9 cellular contexts compared by ENCODE assay signal in the genomic region with DNA sequence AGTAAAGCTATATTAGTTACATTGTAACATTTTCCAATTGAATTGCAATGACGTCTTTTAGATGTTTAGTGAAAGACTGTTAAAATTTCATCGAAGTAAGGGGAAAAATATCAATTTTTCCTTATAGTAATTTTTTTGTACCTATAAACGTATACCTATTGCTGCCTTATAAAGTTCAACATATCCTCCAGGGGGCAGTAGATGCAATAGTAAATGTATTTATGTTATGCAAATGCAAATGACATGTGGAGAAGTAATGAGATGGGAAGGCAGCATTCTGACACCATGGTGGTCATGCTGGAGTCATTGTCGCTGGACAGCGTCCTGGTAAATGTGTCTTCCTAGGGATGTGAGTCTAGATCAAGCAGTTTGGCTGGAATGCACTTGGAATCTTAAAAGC.
DNase-seq lines count a peak whose midpoint lies in the region; ATAC-seq and TF ChIP-seq lines count a peak whose summit lies in the region.
"Had no signal": no experiment of that assay in that cellular context is flagged by ENCODE, and none has a peak within 500 bp of the region (broad histone marks: within the 10 kb centered on the region; RNA-seq: fewer than 3 reads in every experiment).

No MANE protein-coding gene starts in this region.

- ATAC-seq in GM21529 (IDR thresholded peaks at IDR 0.05; ENCODE audit: unreplicated experiment) (peak; percentile 59), HG03095 (IDR thresholded peaks at IDR 0.05; ENCODE audit: unreplicated experiment) (no peak), HG02884 (IDR thresholded peaks at IDR 0.05; ENCODE audit: unreplicated experiment) (no peak)

- H3K9me3 ChIP-seq in WERI-Rb-1 (ENCODE audit: severe bottlenecking), result no peaks in the 10 kb centered on the region

- H3K36me3 ChIP-seq in WERI-Rb-1, result no peaks in the 10 kb centered on the region

- peak; percentile 82 for DNase-seq in DMS 273 (lab: John Stamatoyannopoulos, UW; ENCODE audit: unreplicated experiment)
- DNase-seq in NCI-H1694 treated with DMSO at 0.1 percent for 48 hours (lab: John Stamatoyannopoulos, UW), result peak; percentile 63
- no peak for DNase-seq in WERI-Rb-1
- peak; percentile 41 for DNase-seq in iris pigment epithelial cell (ENCODE audit: low read depth)
- no peak for DNase-seq in T-helper 9 cell
- DNase-seq: activated B cell treated with CpG ODN at 0.5 μM for 24 hours had no signal

- TF ChIP-seq CTCF in WERI-Rb-1 (IDR thresholded peaks at IDR 0.05; ENCODE audit: low read depth, low read length), result peak; percentile 16; the same call in 1 of the 2 replicates

- H3K4me3 ChIP-seq in WERI-Rb-1 (ENCODE audit: low read depth, low read length), result no peak overlapping the region

- H3K27ac ChIP-seq in WERI-Rb-1, result no peak overlapping the region

- H3K27me3 ChIP-seq in WERI-Rb-1 (ENCODE audit: insufficient read depth, low read depth, severe bottlenecking), result no peaks in the 10 kb centered on the region

Comparison
In these comparisons a context has a peak if more than half of its experiments do, and no peak if none do; other contexts are left out.
1. DNase-seq: peak in DMS 273 (single experiment), NCI-H1694 treated with DMSO at 0.1 percent for 48 hours (single experiment) and iris pigment epithelial cell (single experiment); none in WERI-Rb-1 (single experiment) and T-helper 9 cell (single experiment).